ENCODE assay signal across 1 cellular context in genomic region chr1:29962356-29962755, GRCh38.
TF ChIP-seq lines count a peak whose summit lies in the region.

No MANE protein-coding gene starts in this region.

TF ChIP-seq in IMR-90, 13 proteins besides CTCF, POLR2A, EP300 and RAD21:
- TF ChIP-seq MAFK (IDR thresholded peaks at IDR 0.05; ENCODE audit: low read depth, low read length) = no peak
- TF ChIP-seq NFE2L2 (IDR thresholded peaks at IDR 0.05; ENCODE audit: low read depth, low read length) = no peak
